In genomic region chr1:209748620-209749019, GRCh38 we compare ENCODE assay signal across 18 cellular contexts. TPM values are rescaled to one million over a fixed set of nuclear protein-coding genes. Genes with fewer than 3 reads are reported as not detected.
DNase-seq lines count a peak whose midpoint lies in the region; ATAC-seq and TF ChIP-seq lines count a peak whose summit lies in the region.
"Had no signal": no experiment of that assay in that cellular context is flagged by ENCODE, and none has a peak within 500 bp of the region (broad histone marks: within the 10 kb centered on the region; RNA-seq: fewer than 3 reads in every experiment).

No MANE protein-coding gene starts in this region.

- peak in 1 of 2 donors; percentile 35 for DNase-seq in activated T-cell treated with anti-CD3 and anti-CD28 coated beads, Interleukin-2, amount 50 U/mL, for 72 hours
- no peak for DNase-seq in activated T-cell treated with anti-CD3 and anti-CD28 coated beads, Interleukin-2, amount 50 U/mL, for 4 hours
- DNase-seq in NT2/D1 (ENCODE audit: low read depth, low spot score): peak; percentile 9
- no peak for DNase-seq in activated naive CD8-positive, alpha-beta T cell treated with anti-CD3 and anti-CD28 coated beads, Interleukin-2, amount 50 U/mL, for 24 hours
- DNase-seq in stimulated activated naive CD8-positive, alpha-beta T cell treated with anti-CD3 and anti-CD28 coated beads, Interleukin-15, amount 100 ng/mL, for 72 hours: no peak
- DNase-seq in MG63: no peak
- no peak for DNase-seq in prostate gland (ENCODE audit: low spot score)
- DNase-seq in psoas muscle: no peak
- DNase-seq: activated effector memory CD4-positive, alpha-beta T cell treated with Interleukin-2 at 50 U/mL for 16 hours; DMS79 treated with DMSO at 0.1 percent for 48 hours; foreskin melanocyte; islet precursor cell; mucosa of descending colon; NCI-H2081; NCI-H774; SHP77; WERI-Rb-1 had no signal

- H3K4me1 ChIP-seq in NT2/D1 (ENCODE audit: insufficient read depth, insufficient read length) (peaks cover 4% of the 10 kb centered on the region), prostate gland (replicated peaks) (peaks cover 5% of the 10 kb centered on the region), psoas muscle (no peaks in the 10 kb centered on the region)

- no peaks in the 10 kb centered on the region for H3K27me3 ChIP-seq in NT2/D1 (ENCODE audit: insufficient read depth, insufficient read length)
- no peaks in the 10 kb centered on the region for H3K27me3 ChIP-seq in MG63
- H3K27me3 ChIP-seq in prostate gland (replicated peaks; ENCODE audit: insufficient read depth): no peaks in the 10 kb centered on the region
- no peaks in the 10 kb centered on the region for H3K27me3 ChIP-seq in psoas muscle (ENCODE audit: insufficient read depth in 3 of 3, low read length in 2 of 3)

- no peaks in the 10 kb centered on the region for H3K36me3 Mint-ChIP-seq in activated T-cell treated with anti-CD3 and anti-CD28 coated beads, Interleukin-2, amount 50 U/mL, for 72 hours (ENCODE audit: insufficient read depth in 2 of 2)
- H3K36me3 Mint-ChIP-seq in activated T-cell treated with anti-CD3 and anti-CD28 coated beads, Interleukin-2, amount 50 U/mL, for 4 hours (ENCODE audit: insufficient read depth): no peaks in the 10 kb centered on the region
- no peaks in the 10 kb centered on the region for H3K36me3 Mint-ChIP-seq in activated naive CD8-positive, alpha-beta T cell treated with anti-CD3 and anti-CD28 coated beads, Interleukin-2, amount 50 U/mL, for 24 hours (ENCODE audit: low read depth)

- H3K4me1 Mint-ChIP-seq in activated T-cell treated with anti-CD3 and anti-CD28 coated beads, Interleukin-2, amount 50 U/mL, for 72 hours (ENCODE audit: low read depth): peaks cover 77% of the 10 kb centered on the region
- H3K4me1 Mint-ChIP-seq in activated T-cell treated with anti-CD3 and anti-CD28 coated beads, Interleukin-2, amount 50 U/mL, for 4 hours (ENCODE audit: low read depth): peaks cover 63% of the 10 kb centered on the region
- peaks cover 73% of the 10 kb centered on the region for H3K4me1 Mint-ChIP-seq in activated naive CD8-positive, alpha-beta T cell treated with anti-CD3 and anti-CD28 coated beads, Interleukin-2, amount 50 U/mL, for 24 hours
- peaks cover 77% of the 10 kb centered on the region for H3K4me1 Mint-ChIP-seq in stimulated activated naive CD8-positive, alpha-beta T cell treated with anti-CD3 and anti-CD28 coated beads, Interleukin-15, amount 100 ng/mL, for 72 hours

- H3K9ac ChIP-seq in NT2/D1 (ENCODE audit: insufficient read length, low read depth): no peak overlapping the region

- H3K9me3 ChIP-seq in NT2/D1 (ENCODE audit: insufficient read depth, low read length) (no peaks in the 10 kb centered on the region), MG63 (no peaks in the 10 kb centered on the region), prostate gland (no peaks in the 10 kb centered on the region), psoas muscle (no peaks in the 10 kb centered on the region)
- H3K9me3 ChIP-seq: mucosa of descending colon had no signal

- no peak for TF ChIP-seq POLR2A in prostate gland (IDR thresholded peaks at IDR 0.05)

- H3K27me3 Mint-ChIP-seq in activated T-cell treated with anti-CD3 and anti-CD28 coated beads, Interleukin-2, amount 50 U/mL, for 72 hours (ENCODE audit: low read depth): no peaks in the 10 kb centered on the region
- H3K27me3 Mint-ChIP-seq in activated T-cell treated with anti-CD3 and anti-CD28 coated beads, Interleukin-2, amount 50 U/mL, for 4 hours (ENCODE audit: low read depth): no peaks in the 10 kb centered on the region
- H3K27me3 Mint-ChIP-seq in activated naive CD8-positive, alpha-beta T cell treated with anti-CD3 and anti-CD28 coated beads, Interleukin-2, amount 50 U/mL, for 24 hours: no peaks in the 10 kb centered on the region
- H3K27me3 Mint-ChIP-seq in stimulated activated naive CD8-positive, alpha-beta T cell treated with anti-CD3 and anti-CD28 coated beads, Interleukin-15, amount 100 ng/mL, for 72 hours: no peaks in the 10 kb centered on the region

- TF ChIP-seq CTCF in prostate gland (IDR thresholded peaks at IDR 0.05) (no peak), psoas muscle (IDR thresholded peaks at IDR 0.05) (no peak)

- WGBS in prostate gland: 81% methylated on average over 4 of the region's 4 CpGs
- 66 to 69% (median 69%) methylated on average over 4 of the region's 4 CpGs for WGBS in psoas muscle, 3 donors

- no peaks in the 10 kb centered on the region for H3K36me3 ChIP-seq in NT2/D1 (ENCODE audit: insufficient read depth, insufficient read length, low read length)
- H3K36me3 ChIP-seq in MG63: no peaks in the 10 kb centered on the region
- H3K36me3 ChIP-seq in prostate gland: no peaks in the 10 kb centered on the region
- no peaks in the 10 kb centered on the region for H3K36me3 ChIP-seq in psoas muscle (ENCODE audit: insufficient read depth in 1 of 2, low read depth in 1 of 2)
- H3K36me3 ChIP-seq: WERI-Rb-1 had no signal

- no peak for ATAC-seq in activated T-cell treated with anti-CD3 and anti-CD28 coated beads, Interleukin-2, amount 50 U/mL, for 72 hours (replicated peaks in 1 of 2)
- ATAC-seq in activated T-cell treated with anti-CD3 and anti-CD28 coated beads, Interleukin-2, amount 50 U/mL, for 4 hours: no peak
- no peak for ATAC-seq in activated naive CD8-positive, alpha-beta T cell treated with anti-CD3 and anti-CD28 coated beads, Interleukin-2, amount 50 U/mL, for 24 hours
- ATAC-seq in stimulated activated naive CD8-positive, alpha-beta T cell treated with anti-CD3 and anti-CD28 coated beads, Interleukin-15, amount 100 ng/mL, for 72 hours: no peak
- no peak for ATAC-seq in psoas muscle

- intact Hi-C loops in prostate gland (cut with DNase I): loop anchor here (5.0 kb wide), 1 partner anchor 171 kb away; no protein-coding TSS in a partner anchor
- intact Hi-C loops in psoas muscle (cut with DNase I): loop anchor here (2.0 to 5.0 kb wide), 3 partner anchors 121 to 176 kb away; no protein-coding TSS in a partner anchor

- H3K4me3 Mint-ChIP-seq in activated T-cell treated with anti-CD3 and anti-CD28 coated beads, Interleukin-2, amount 50 U/mL, for 72 hours: peak overlapping the region; percentile 71 to 88
- no peak overlapping the region for H3K4me3 Mint-ChIP-seq in activated T-cell treated with anti-CD3 and anti-CD28 coated beads, Interleukin-2, amount 50 U/mL, for 4 hours
- H3K4me3 Mint-ChIP-seq in activated naive CD8-positive, alpha-beta T cell treated with anti-CD3 and anti-CD28 coated beads, Interleukin-2, amount 50 U/mL, for 24 hours: peak overlapping the region; percentile 22
- H3K4me3 Mint-ChIP-seq in stimulated activated naive CD8-positive, alpha-beta T cell treated with anti-CD3 and anti-CD28 coated beads, Interleukin-15, amount 100 ng/mL, for 72 hours: peak overlapping the region; percentile 46 to 75

- H3K27ac ChIP-seq in prostate gland: no peak overlapping the region
- H3K27ac ChIP-seq in psoas muscle: no peak overlapping the region
- H3K27ac ChIP-seq: WERI-Rb-1 had no signal

- H3K4me3 ChIP-seq in NT2/D1 (ENCODE audit: insufficient read length, low read depth) (no peak overlapping the region), MG63 (no peak overlapping the region), prostate gland (no peak overlapping the region), psoas muscle (no peak overlapping the region)
- H3K4me3 ChIP-seq: mucosa of descending colon had no signal

- H3K9me3 Mint-ChIP-seq in activated T-cell treated with anti-CD3 and anti-CD28 coated beads, Interleukin-2, amount 50 U/mL, for 72 hours: no peaks in the 10 kb centered on the region
- H3K9me3 Mint-ChIP-seq in activated T-cell treated with anti-CD3 and anti-CD28 coated beads, Interleukin-2, amount 50 U/mL, for 4 hours: no peaks in the 10 kb centered on the region
- no peaks in the 10 kb centered on the region for H3K9me3 Mint-ChIP-seq in activated naive CD8-positive, alpha-beta T cell treated with anti-CD3 and anti-CD28 coated beads, Interleukin-2, amount 50 U/mL, for 24 hours
- H3K9me3 Mint-ChIP-seq in stimulated activated naive CD8-positive, alpha-beta T cell treated with anti-CD3 and anti-CD28 coated beads, Interleukin-15, amount 100 ng/mL, for 72 hours: no peaks in the 10 kb centered on the region

- H3K27ac Mint-ChIP-seq in activated T-cell treated with anti-CD3 and anti-CD28 coated beads, Interleukin-2, amount 50 U/mL, for 72 hours: peak overlapping the region; percentile 91
- peak overlapping the region; percentile 82 for H3K27ac Mint-ChIP-seq in activated naive CD8-positive, alpha-beta T cell treated with anti-CD3 and anti-CD28 coated beads, Interleukin-2, amount 50 U/mL, for 24 hours
- peak overlapping the region; percentile 21 to 95 for H3K27ac Mint-ChIP-seq in stimulated activated naive CD8-positive, alpha-beta T cell treated with anti-CD3 and anti-CD28 coated beads, Interleukin-15, amount 100 ng/mL, for 72 hours
- H3K27ac Mint-ChIP-seq: progenitor cell of endocrine pancreas had no signal

RNA-seq across cellular contexts. Expression of gene TRAF3IP3, which starts 7.2 kb away (rescaled TPM):
- total RNA-seq in activated T-cell treated with anti-CD3 and anti-CD28 coated beads, Interleukin-2, amount 50 U/mL, for 72 hours: 100 to 1,000 TPM; 127 to 157 TPM
- 100 to 1,000 TPM in 1 of 3 donors, 10 to 100 TPM in 2; 59.0 to 109 (median 85.2) TPM for total RNA-seq in activated T-cell treated with anti-CD3 and anti-CD28 coated beads, Interleukin-2, amount 50 U/mL, for 4 hours
- not detected in 2 replicates for total RNA-seq in MG63 (2014; rRNA removed; shearing (Covaris generic); ENCODE audit: low replicate concordance)
- total RNA-seq in prostate gland (1 to 10 TPM in 1 of 2 donors, under 1 TPM in 1; 0.73 to 1.6 TPM), psoas muscle (1 to 10 TPM in 3 of 4 donors, under 1 TPM in 1; 0.84 to 2.0 (median 1.8) TPM)
- polyA plus RNA-seq in psoas muscle: under 1 TPM; 0.23 to 0.35 (median 0.27) TPM
- total RNA-seq: progenitor cell of endocrine pancreas had no signal

RNA-seq across cellular contexts. Expression of gene C1orf74, which starts 35.7 kb away (rescaled TPM):
- total RNA-seq in activated T-cell treated with anti-CD3 and anti-CD28 coated beads, Interleukin-2, amount 50 U/mL, for 72 hours: 1 to 10 TPM; 2.8 to 3.3 TPM
- total RNA-seq in activated T-cell treated with anti-CD3 and anti-CD28 coated beads, Interleukin-2, amount 50 U/mL, for 4 hours: 1 to 10 TPM; 1.6 to 2.1 (median 1.7) TPM
- 0.49 and 4.6 TPM in 2 replicates for total RNA-seq in MG63 (2014; rRNA removed; shearing (Covaris generic); ENCODE audit: low replicate concordance)
- total RNA-seq in prostate gland (1 to 10 TPM; 5.0 to 6.8 TPM), psoas muscle (1 to 10 TPM in 2 of 4 donors, under 1 TPM in 2; 0.54 to 1.4 (median 0.99) TPM)
- polyA plus RNA-seq in psoas muscle: 1 to 10 TPM in 2 of 3 donors, under 1 TPM in 1; 0.45 to 1.8 (median 1.6) TPM

RNA-seq across cellular contexts. Expression of gene HSD11B1, which starts 44.0 kb away (rescaled TPM):
- total RNA-seq in activated T-cell treated with anti-CD3 and anti-CD28 coated beads, Interleukin-2, amount 50 U/mL, for 72 hours: 1 to 10 TPM; 2.1 to 3.1 TPM
- total RNA-seq in activated T-cell treated with anti-CD3 and anti-CD28 coated beads, Interleukin-2, amount 50 U/mL, for 4 hours: 1 to 10 TPM; 2.6 to 8.7 (median 2.7) TPM
- not detected in 2 replicates for total RNA-seq in MG63 (2014; rRNA removed; shearing (Covaris generic); ENCODE audit: low replicate concordance)
- total RNA-seq in prostate gland (10 to 100 TPM in 1 of 2 donors, 1 to 10 TPM in 1; 9.3 to 29.1 TPM), psoas muscle (1 to 10 TPM; 1.3 to 3.0 (median 2.1) TPM)
- 1 to 10 TPM; 1.0 to 2.0 (median 1.2) TPM for polyA plus RNA-seq in psoas muscle
- total RNA-seq: progenitor cell of endocrine pancreas had no signal

RNA-seq across cellular contexts. Expression of gene IRF6, which starts 57.3 kb away (rescaled TPM):
- total RNA-seq in activated T-cell treated with anti-CD3 and anti-CD28 coated beads, Interleukin-2, amount 50 U/mL, for 72 hours: 1 to 10 TPM in 1 of 2 donors, under 1 TPM in 1; 0.49 to 2.3 TPM
- total RNA-seq in activated T-cell treated with anti-CD3 and anti-CD28 coated beads, Interleukin-2, amount 50 U/mL, for 4 hours: under 1 TPM; 0.11 to 0.15 (median 0.13) TPM
- total RNA-seq in MG63 (2014; rRNA removed; shearing (Covaris generic); ENCODE audit: low replicate concordance): not detected in 2 replicates
- total RNA-seq in prostate gland (100 to 1,000 TPM in 1 of 2 donors, 10 to 100 TPM in 1; 59.8 to 118 TPM), psoas muscle (1 to 10 TPM in 2 of 4 donors, under 1 TPM in 1, not detected in 1; 0.32 to 5.1 (median 1.1) TPM)
- under 1 TPM; 0.26 to 0.42 (median 0.31) TPM for polyA plus RNA-seq in psoas muscle

Comparison
In these comparisons a context has a peak if more than half of its experiments do, and no peak if none do; other contexts are left out.
1. RNA of gene TRAF3IP3, which starts 7.2 kb away (total RNA-seq): 127 to 157 TPM in activated T-cell treated with anti-CD3 and anti-CD28 coated beads, Interleukin-2, amount 50 U/mL, for 72 hours and 59.0 to 109 TPM in activated T-cell treated with anti-CD3 and anti-CD28 coated beads, Interleukin-2, amount 50 U/mL, for 4 hours; 0.84 to 2.0 TPM in psoas muscle, 0.73 to 1.6 TPM in prostate gland and not detected in MG63; every median in the first group is over 10 times any median in the second.
2. Peak in every context shown above with its lines, with median percentiles within 50 percentile points of each other: H3K27ac Mint-ChIP-seq.